Comparison of ENCODE assay signal across 26 cellular contexts in genomic region chr4:110306363-110306762, GRCh38.
DNase-seq lines count a peak whose midpoint lies in the region; ATAC-seq and TF ChIP-seq lines count a peak whose summit lies in the region.
"Had no signal": no experiment of that assay in that cellular context is flagged by ENCODE, and none has a peak within 500 bp of the region (broad histone marks: within the 10 kb centered on the region; RNA-seq: fewer than 3 reads in every experiment).

No MANE protein-coding gene starts in this region.

- intact Hi-C loops in right lobe of liver (cut with DNase I), result no loop called here

- TF ChIP-seq CTCF in choroid plexus epithelial cell (conservative IDR thresholded peaks at IDR 0.05; ENCODE audit: low read depth, low read length) (no peak), right lobe of liver (IDR thresholded peaks at IDR 0.05) (no peak)

- no peaks in the 10 kb centered on the region for H3K9me3 ChIP-seq in right lobe of liver
- H3K9me3 ChIP-seq: adrenal gland, MG63, prostate gland, thyroid gland had no signal

- H3K27ac ChIP-seq in right lobe of liver, result no peak overlapping the region
- H3K27ac ChIP-seq: adrenal gland, prostate gland, thyroid gland had no signal

- DNase-seq in NCI-H1417 (lab: John Stamatoyannopoulos, UW) (peak in 2 of 3 experiments; percentile 8 to 77), NCI-H748 (lab: John Stamatoyannopoulos, UW; ENCODE audit: unreplicated experiment) (peak; percentile 61), choroid plexus epithelial cell (ENCODE audit: low read depth) (peak; percentile 24), right lobe of liver (peak in 1 of 3 donors; percentile 69), GOT3 (lab: John Stamatoyannopoulos, UW) (no peak), OCI-M1 (lab: John Stamatoyannopoulos, UW) (no peak), DMS 273 (lab: John Stamatoyannopoulos, UW; ENCODE audit: unreplicated experiment) (no peak)
- DNase-seq: activated B cell treated with CpG ODN at 0.5 μM for 24 hours; activated CD4-positive, alpha-beta memory T cell treated with anti-CD3 and anti-CD28 coated beads, Interleukin-2, amount 10 ng/mL, durations not matched to agents 7 days and 5 days; activated effector memory CD4-positive, alpha-beta T cell treated with anti-CD3 and anti-CD28 coated beads, Interleukin-2, amount 50 U/mL, for 16 hours; activated T-cell treated with anti-CD3 and anti-CD28 coated beads for 4 hours; adrenal gland; CD8-positive, alpha-beta T cell; GF-D8; hippocampal formation; MG63; NCI-H2029; NCI-H345; stimulated activated CD4-positive, alpha-beta T cell treated with anti-CD3 and anti-CD28 coated beads, Interleukin-2, amount 100 ng/mL, for 48 hours; stimulated activated naive CD4-positive, alpha-beta T cell treated with Interleukin-2 at 50 U/mL for 16 hours; SW 1271; thyroid gland had no signal

- H3K27me3 ChIP-seq in right lobe of liver, result no peaks in the 10 kb centered on the region
- H3K27me3 ChIP-seq: adrenal gland, MG63, thyroid gland had no signal

- peaks cover 0 to 4% (median 0%) of the 10 kb centered on the region in 4 donors for H3K4me1 ChIP-seq in right lobe of liver
- H3K4me1 ChIP-seq: adrenal gland, prostate gland, thyroid gland had no signal

- no peaks in the 10 kb centered on the region for H3K36me3 ChIP-seq in right lobe of liver
- H3K36me3 ChIP-seq: adrenal gland, MG63, prostate gland, thyroid gland had no signal

- WGBS in right lobe of liver (ENCODE audit: insufficient coverage, low coverage, low lambda C conversion rate, missing lambda C conversion rate), result 27% methylated on average over 1 of the region's 1 CpG

- peak; percentile 57 to 96 (median 93) for ATAC-seq in right lobe of liver
- ATAC-seq: CD8-positive, alpha-beta T cell; HCT116; K562 had no signal

- H3K4me3 ChIP-seq in choroid plexus epithelial cell (ENCODE audit: low read depth, low read length) (no peak overlapping the region), right lobe of liver (no peak overlapping the region)
- H3K4me3 ChIP-seq: adrenal gland, K562, MG63, prostate gland, smooth muscle cell, thyroid gland had no signal

- TF ChIP-seq POLR2A in right lobe of liver (IDR thresholded peaks at IDR 0.05), result no peak

Comparison
In these comparisons a context has a peak if more than half of its experiments do, and no peak if none do; other contexts are left out.
1. DNase-seq: peak in NCI-H1417 (2 of 3), NCI-H748 (single experiment) and choroid plexus epithelial cell (single experiment); none in GOT3 (single experiment), OCI-M1 (single experiment) and DMS 273 (single experiment).